In genomic region chr1:144322598-144322997, GRCh38 we compare ENCODE assay signal across 12 cellular contexts. TPM values are rescaled to one million over a fixed set of nuclear protein-coding genes. Genes with fewer than 3 reads are reported as not detected.
DNase-seq lines count a peak whose midpoint lies in the region; ATAC-seq, FAIRE-seq and TF ChIP-seq lines count a peak whose summit lies in the region.
"Not testable (repeated sequence)": the region's sequence is repeated elsewhere in the genome, so short reads cannot be mapped to it uniquely, and the experiment has no call there.
"Had no signal": no experiment of that assay in that cellular context is flagged by ENCODE, and none has a peak within 500 bp of the region (broad histone marks: within the 10 kb centered on the region; RNA-seq: fewer than 3 reads in every experiment).

No MANE protein-coding gene starts in this region.

- not testable (repeated sequence) for H3K27ac Mint-ChIP-seq in CD8-positive, alpha-beta memory T cell; activated CD8-positive, alpha-beta memory T cell treated with anti-CD3 and anti-CD28 coated beads, Interleukin-2, amount 10 ng/mL, durations not matched to agents 7 days and 5 days; activated T-helper 2 cell treated with anti-CD3 and anti-CD28 coated beads, Interferon-gamma antibody, Interleukin-2, Interleukin-4, amounts not matched to agents 10 μg/mL and 5 μg/mL and 100 μg/mL, durations not matched to agents 14 hours and 24 hours and 36 hours

- H3K9me3 Mint-ChIP-seq in CD8-positive, alpha-beta memory T cell; activated CD8-positive, alpha-beta memory T cell treated with anti-CD3 and anti-CD28 coated beads, Interleukin-2, amount 10 ng/mL, durations not matched to agents 7 days and 5 days (ENCODE audit: low read depth); activated T-helper 2 cell treated with anti-CD3 and anti-CD28 coated beads, Interferon-gamma antibody, Interleukin-2, Interleukin-4, amounts not matched to agents 10 μg/mL and 5 μg/mL and 100 μg/mL, durations not matched to agents 14 hours and 24 hours and 36 hours: not testable (repeated sequence)

- POLR2A ChIA-PET in CD8-positive, alpha-beta memory T cell (lab: Charles Lee): not testable (repeated sequence)

- FAIRE-seq in kidney (lab: Jason Lieb, UNC): not testable (repeated sequence)

- H3K4me1 Mint-ChIP-seq in CD8-positive, alpha-beta memory T cell; activated CD8-positive, alpha-beta memory T cell treated with anti-CD3 and anti-CD28 coated beads, Interleukin-2, amount 10 ng/mL, durations not matched to agents 7 days and 5 days; activated T-helper 2 cell treated with anti-CD3 and anti-CD28 coated beads, Interferon-gamma antibody, Interleukin-2, Interleukin-4, amounts not matched to agents 10 μg/mL and 5 μg/mL and 100 μg/mL, durations not matched to agents 14 hours and 24 hours and 36 hours (ENCODE audit: low read depth): not testable (repeated sequence)

- H3K36me3 Mint-ChIP-seq in CD8-positive, alpha-beta memory T cell; activated CD8-positive, alpha-beta memory T cell treated with anti-CD3 and anti-CD28 coated beads, Interleukin-2, amount 10 ng/mL, durations not matched to agents 7 days and 5 days; activated T-helper 2 cell treated with anti-CD3 and anti-CD28 coated beads, Interferon-gamma antibody, Interleukin-2, Interleukin-4, amounts not matched to agents 10 μg/mL and 5 μg/mL and 100 μg/mL, durations not matched to agents 14 hours and 24 hours and 36 hours (ENCODE audit: low read depth): not testable (repeated sequence)

- peak in 3 of 5 donors; percentile 0 to 39 (median 1) for DNase-seq in CD8-positive, alpha-beta memory T cell
- DNase-seq in WERI-Rb-1 (peak; percentile 59), kidney (peak; percentile 8), posterior vena cava (ENCODE audit: low spot score) (peak; percentile 15)
- DNase-seq in activated CD8-positive, alpha-beta memory T cell treated with anti-CD3 and anti-CD28 coated beads, Interleukin-2, amount 10 ng/mL, durations not matched to agents 7 days and 5 days: peak; percentile 0
- DNase-seq in activated T-helper 2 cell treated with anti-CD3 and anti-CD28 coated beads, Interferon-gamma antibody, Interleukin-2, Interleukin-4, amounts not matched to agents 10 μg/mL and 5 μg/mL and 100 μg/mL, durations not matched to agents 14 hours and 24 hours and 36 hours (ENCODE audit: low spot score): peak; percentile 2
- peak; percentile 0 for DNase-seq in central memory CD4-positive, alpha-beta T cell
- DNase-seq in stimulated activated CD8-positive, alpha-beta memory T cell treated with anti-CD3 and anti-CD28 coated beads, Interleukin-4, amount 100 ng/mL, for 48 hours: peak; percentile 11

- H3K27me3 Mint-ChIP-seq in CD8-positive, alpha-beta memory T cell; activated CD8-positive, alpha-beta memory T cell treated with anti-CD3 and anti-CD28 coated beads, Interleukin-2, amount 10 ng/mL, durations not matched to agents 7 days and 5 days; activated T-helper 2 cell treated with anti-CD3 and anti-CD28 coated beads, Interferon-gamma antibody, Interleukin-2, Interleukin-4, amounts not matched to agents 10 μg/mL and 5 μg/mL and 100 μg/mL, durations not matched to agents 14 hours and 24 hours and 36 hours (ENCODE audit: low read depth): not testable (repeated sequence)

- not testable (repeated sequence) for H3K4me3 Mint-ChIP-seq in CD8-positive, alpha-beta memory T cell; activated CD8-positive, alpha-beta memory T cell treated with anti-CD3 and anti-CD28 coated beads, Interleukin-2, amount 10 ng/mL, durations not matched to agents 7 days and 5 days; activated T-helper 2 cell treated with anti-CD3 and anti-CD28 coated beads, Interferon-gamma antibody, Interleukin-2, Interleukin-4, amounts not matched to agents 10 μg/mL and 5 μg/mL and 100 μg/mL, durations not matched to agents 14 hours and 24 hours and 36 hours (ENCODE audit: low read depth)

- not testable (repeated sequence) for H3K4me3 ChIP-seq in CD8-positive, alpha-beta memory T cell (ENCODE audit: low read length); kidney (ENCODE audit: low read length in 2 of 2)
- H3K4me3 ChIP-seq in WERI-Rb-1 (ENCODE audit: low read depth, low read length): peak overlapping the region; percentile 45

- TF ChIP-seq CTCF in WERI-Rb-1 (IDR thresholded peaks at IDR 0.05; ENCODE audit: low read depth, low read length); kidney (IDR thresholded peaks at IDR 0.05; ENCODE audit: borderline replicate concordance, extremely low read depth, insufficient read depth): not testable (repeated sequence)

- H3K27ac ChIP-seq in CD8-positive, alpha-beta memory T cell (ENCODE audit: low read depth, low read length); WERI-Rb-1; kidney (ENCODE audit: low read depth in 2 of 2, low read length in 2 of 2): not testable (repeated sequence)

- H3K4me1 ChIP-seq in CD8-positive, alpha-beta memory T cell (ENCODE audit: insufficient read depth, low read length); kidney (ENCODE audit: control insufficient read depth in 1 of 2, insufficient read depth in 1 of 2, low read depth in 1 of 2, low read length in 2 of 2): not testable (repeated sequence)

- not testable (repeated sequence) for H3K9ac ChIP-seq in kidney (ENCODE audit: low read length in 2 of 2)

- intact Hi-C loops in activated T-helper 2 cell treated with anti-CD3 and anti-CD28 coated beads, Interferon-gamma antibody, Interleukin-2, Interleukin-4, amounts not matched to agents 10 μg/mL and 5 μg/mL and 100 μg/mL, durations not matched to agents 14 hours and 24 hours and 36 hours (cut with micrococcal nuclease); kidney (cut with DNase I); posterior vena cava (cut with DNase I): not testable (repeated sequence)

- not testable (repeated sequence) for H3K36me3 ChIP-seq in CD8-positive, alpha-beta memory T cell (ENCODE audit: insufficient read depth, low read length); WERI-Rb-1; kidney (ENCODE audit: control insufficient read depth in 1 of 2, insufficient read depth in 2 of 2, low read length in 2 of 2)

- H3K9me3 ChIP-seq in CD8-positive, alpha-beta memory T cell (ENCODE audit: low read length); WERI-Rb-1 (ENCODE audit: severe bottlenecking); kidney (ENCODE audit: control insufficient read depth in 1 of 2, low read length in 2 of 2): not testable (repeated sequence)

- not testable (repeated sequence) for ATAC-seq in activated CD8-positive, alpha-beta memory T cell treated with anti-CD3 and anti-CD28 coated beads, Interleukin-2, amount 10 ng/mL, durations not matched to agents 7 days and 5 days

- H3K27me3 ChIP-seq in CD8-positive, alpha-beta memory T cell (ENCODE audit: insufficient read depth, low read length, poor library complexity, severe bottlenecking); WERI-Rb-1 (ENCODE audit: insufficient read depth, low read depth, severe bottlenecking): not testable (repeated sequence)

- CTCF ChIA-PET in CD8-positive, alpha-beta memory T cell (lab: Charles Lee); activated CD8-positive, alpha-beta memory T cell treated with anti-CD3 and anti-CD28 coated beads, Interleukin-2, amount 10 ng/mL, durations not matched to agents 7 days and 5 days (lab: Charles Lee): not testable (repeated sequence)

RNA-seq across cellular contexts. Expression of gene PPIAL4E, which starts 50.8 kb away (rescaled TPM):
- total RNA-seq in CD8-positive, alpha-beta memory T cell: not detected
- not detected for polyA plus RNA-seq in CD8-positive, alpha-beta memory T cell
- not detected for total RNA-seq in activated CD8-positive, alpha-beta memory T cell treated with anti-CD3 and anti-CD28 coated beads, Interleukin-2, amount 10 ng/mL, durations not matched to agents 7 days and 5 days
- total RNA-seq in activated T-helper 2 cell treated with anti-CD3 and anti-CD28 coated beads, Interferon-gamma antibody, Interleukin-2, Interleukin-4, amounts not matched to agents 10 μg/mL and 5 μg/mL and 100 μg/mL, durations not matched to agents 14 hours and 24 hours and 36 hours: not detected in 2 replicates
- total RNA-seq in kidney: not detected
- not detected for polyA plus RNA-seq in kidney (ENCODE audit: insufficient read depth, low read depth, low replicate concordance)
- total RNA-seq in posterior vena cava: not detected
- total RNA-seq: K562, MCF 10A, Peyer's patch had no signal
- polyA plus RNA-seq: CD14-positive monocyte, K562 had no signal

Comparison
In these comparisons a context has a peak if more than half of its experiments do, and no peak if none do; other contexts are left out.
1. DNase-seq: peak in every context shown above with its lines; median percentile 59 in WERI-Rb-1; 15 in posterior vena cava; 11 in stimulated activated CD8-positive, alpha-beta memory T cell treated with anti-CD3 and anti-CD28 coated beads, Interleukin-4, amount 100 ng/mL, for 48 hours; 8 in kidney; 2 in activated T-helper 2 cell treated with anti-CD3 and anti-CD28 coated beads, Interferon-gamma antibody, Interleukin-2, Interleukin-4, amounts not matched to agents 10 μg/mL and 5 μg/mL and 100 μg/mL, durations not matched to agents 14 hours and 24 hours and 36 hours; 1 in CD8-positive, alpha-beta memory T cell; 0 in activated CD8-positive, alpha-beta memory T cell treated with anti-CD3 and anti-CD28 coated beads, Interleukin-2, amount 10 ng/mL, durations not matched to agents 7 days and 5 days; 0 in central memory CD4-positive, alpha-beta T cell.